Comparison of ENCODE assay signal across 19 cellular contexts in genomic region chr7:130854481-130854880, GRCh38.
DNase-seq lines count a peak whose midpoint lies in the region; TF ChIP-seq lines count a peak whose summit lies in the region.
"Had no signal": no experiment of that assay in that cellular context is flagged by ENCODE, and none has a peak within 500 bp of the region (broad histone marks: within the 10 kb centered on the region; RNA-seq: fewer than 3 reads in every experiment).

No MANE protein-coding gene starts in this region.

- DNase-seq in ELR (ENCODE audit: low read depth) (peak; percentile 28), HFFc6 (no peak), mammary epithelial cell (no peak), suprapubic skin (ENCODE audit: low spot score in 2 of 2) (no peak), DMS153 (lab: John Stamatoyannopoulos, UW) (no peak)
- DNase-seq in stimulated activated CD4-positive, alpha-beta T cell treated with anti-CD3 and anti-CD28 coated beads, Interleukin-2, amount 100 ng/mL, for 48 hours = no peak
- DNase-seq in stimulated activated naive CD4-positive, alpha-beta T cell (lab: John Stamatoyannopoulos, UW) = no peak
- DNase-seq: Calu3, DND-41, KG1, MM.1S, NCI-H1048, NCI-H1417, NCI-H1694, NCI-H2029 treated with DMSO at 0.1 percent for 48 hours, NCI-H446 treated with DMSO at 0.1 percent for 48 hours, NCI-H526, SHP77 treated with DMSO at 0.1 percent for 48 hours, SW 1271 had no signal

- peaks cover 13% of the 10 kb centered on the region for H3K9me3 ChIP-seq in mammary epithelial cell (replicated peaks; ENCODE audit: insufficient read depth, low read length)
- H3K9me3 ChIP-seq in suprapubic skin = peaks cover 20% of the 10 kb centered on the region

- peaks cover 99% of the 10 kb centered on the region for H3K4me1 Mint-ChIP-seq in HFFc6 (ENCODE audit: low read depth)

- H3K36me3 ChIP-seq in mammary epithelial cell (ENCODE audit: insufficient read depth, low read length) = peaks cover 5% of the 10 kb centered on the region
- peaks cover 30% of the 10 kb centered on the region for H3K36me3 ChIP-seq in suprapubic skin

- H3K4me3 ChIP-seq in mammary epithelial cell (replicated peaks in 1 of 3; ENCODE audit: insufficient read depth in 1 of 3, low read depth in 2 of 3, low read length in 3 of 3) (no peak overlapping the region), suprapubic skin (no peak overlapping the region)

- CTCF ChIA-PET in mammary epithelial cell (lab: Charles Lee; ENCODE audit: low non-redundant PET) = no interaction called here

- in situ Hi-C loops in mammary epithelial cell (cut with MboI; ENCODE audit: low sequenced_read_pairs in 2 of 2) = no loop called here

- dilution Hi-C loops in mammary epithelial cell (cut with HindIII; ENCODE audit: low sequenced_read_pairs) = no loop called here

- TF ChIP-seq EP300 in suprapubic skin (IDR thresholded peaks at IDR 0.05) = no peak

- no peak for TF ChIP-seq CTCF in HFFc6 (IDR thresholded peaks at IDR 0.05)
- no peak for TF ChIP-seq CTCF in mammary epithelial cell (conservative IDR thresholded peaks at IDR 0.05 in 1 of 2, IDR thresholded peaks at IDR 0.05 in 1 of 2; ENCODE audit: extremely low read depth in 1 of 2, insufficient read depth in 1 of 2, low read depth in 1 of 2, low read length in 2 of 2)
- no peak for TF ChIP-seq CTCF in suprapubic skin (IDR thresholded peaks at IDR 0.05)

- H3K9ac ChIP-seq in mammary epithelial cell (ENCODE audit: insufficient read depth, low read length) = no peak overlapping the region

- H3K79me2 ChIP-seq in mammary epithelial cell (ENCODE audit: insufficient read depth, low read length) = no peaks in the 10 kb centered on the region

- peak overlapping the region; percentile 61 for H3K4me2 ChIP-seq in mammary epithelial cell (ENCODE audit: insufficient read depth, low read depth, low read length)

- H3K27ac Mint-ChIP-seq in HFFc6 = peak overlapping the region; percentile 82

- intact Hi-C loops in mammary epithelial cell (cut with micrococcal nuclease) = no loop called here

- H3K4me3 Mint-ChIP-seq in HFFc6 = 0 out of 2 replicates have a peak overlapping the region, but pooled peaks have one; percentile 41

- peaks cover 47% of the 10 kb centered on the region for H3K27me3 Mint-ChIP-seq in HFFc6 (ENCODE audit: insufficient read depth)

- no peak overlapping the region for H2AFZ ChIP-seq in mammary epithelial cell (ENCODE audit: low read depth, low read length)

- peaks cover 40% of the 10 kb centered on the region for H3K9me3 Mint-ChIP-seq in HFFc6

- BruUV-seq in mammary epithelial cell (replicated peaks; lab: Mats Ljungman, UMichigan) = no TSS peak

- H3K4me1 ChIP-seq in mammary epithelial cell (ENCODE audit: insufficient read depth, low read length) (peaks cover 49% of the 10 kb centered on the region), suprapubic skin (peaks cover 9% of the 10 kb centered on the region)

- H3K27ac ChIP-seq in mammary epithelial cell (ENCODE audit: insufficient read depth, low read depth, low read length) (peak overlapping the region; percentile 50), suprapubic skin (peak overlapping the region; percentile 24)

- no peaks in the 10 kb centered on the region for H4K20me1 ChIP-seq in mammary epithelial cell (ENCODE audit: insufficient read depth, low read length)

- TF ChIP-seq POLR2A in suprapubic skin (IDR thresholded peaks at IDR 0.05) = no peak

- 50% methylated on average over 1 of the region's 1 CpG for WGBS in mammary epithelial cell (ENCODE audit: low coverage, missing lambda C conversion rate)
- WGBS in suprapubic skin = 64% methylated on average over 1 of the region's 1 CpG

- peaks cover 91% of the 10 kb centered on the region for H3K36me3 Mint-ChIP-seq in HFFc6 (ENCODE audit: low read depth)

- no peaks in the 10 kb centered on the region for H3K27me3 ChIP-seq in mammary epithelial cell (ENCODE audit: insufficient read depth, low read length)
- H3K27me3 ChIP-seq in suprapubic skin = no peaks in the 10 kb centered on the region
